ENCODE assay signal across 22 cellular contexts in genomic region chrX:106392346-106392745, GRCh38.
DNase-seq lines count a peak whose midpoint lies in the region; ATAC-seq and TF ChIP-seq lines count a peak whose summit lies in the region.
"Had no signal": no experiment of that assay in that cellular context is flagged by ENCODE, and none has a peak within 500 bp of the region (broad histone marks: within the 10 kb centered on the region; RNA-seq: fewer than 3 reads in every experiment).

No MANE protein-coding gene starts in this region.

- TF ChIP-seq CTCF in neural cell (IDR thresholded peaks at IDR 0.05; ENCODE audit: poor library complexity, severe bottlenecking), result no peak

- H4K20me1 ChIP-seq in neural cell (ENCODE audit: insufficient read depth), result no peaks in the 10 kb centered on the region
- H4K20me1 ChIP-seq: BLaER1 had no signal

- no peak overlapping the region for H2AFZ ChIP-seq in neural cell (ENCODE audit: low read depth, low read length)

- TF ChIP-seq EP300 in neural cell (conservative IDR thresholded peaks at IDR 0.05; ENCODE audit: poor library complexity, severe bottlenecking), result no peak

- H3K79me2 ChIP-seq in neural cell (replicated peaks; ENCODE audit: insufficient read depth, low read length), result no peaks in the 10 kb centered on the region

- no peaks in the 10 kb centered on the region for H3K9me2 ChIP-seq in neural cell (ENCODE audit: insufficient read depth, low read length)

- H3K9ac ChIP-seq in neural cell (ENCODE audit: low read length), result no peak overlapping the region
- H3K9ac ChIP-seq: BLaER1 had no signal

- TF ChIP-seq RAD21 in neural cell (conservative IDR thresholded peaks at IDR 0.05), result no peak

- intact Hi-C loops in left colon (cut with DNase I, micrococcal nuclease), result no loop called here

- no peaks in the 10 kb centered on the region for H3K9me3 ChIP-seq in neural cell (ENCODE audit: low read length)
- H3K9me3 ChIP-seq: BE2C, BLaER1 had no signal

- H3K36me3 Mint-ChIP-seq in activated naive CD4-positive, alpha-beta T cell treated with anti-CD3 and anti-CD28 coated beads, Interleukin-2, amount 50 U/mL, for 72 hours, result no peaks in the 10 kb centered on the region
- H3K36me3 Mint-ChIP-seq: CD14-positive monocyte; CD4-positive, alpha-beta memory T cell; CD4-positive, CD25-positive, alpha-beta regulatory T cell; CD8-positive, alpha-beta memory T cell had no signal

- no peak overlapping the region for H3K27ac Mint-ChIP-seq in activated naive CD4-positive, alpha-beta T cell treated with anti-CD3 and anti-CD28 coated beads, Interleukin-2, amount 50 U/mL, for 72 hours
- H3K27ac Mint-ChIP-seq: CD14-positive monocyte; CD4-positive, alpha-beta memory T cell; CD4-positive, CD25-positive, alpha-beta regulatory T cell; CD8-positive, alpha-beta memory T cell had no signal

- no peaks in the 10 kb centered on the region for H3K36me3 ChIP-seq in neural cell (ENCODE audit: insufficient read depth, low read length)
- H3K36me3 ChIP-seq: BE2C, BLaER1 had no signal

- no peak overlapping the region for H3K4me2 ChIP-seq in neural cell (ENCODE audit: low read length)
- H3K4me2 ChIP-seq: BLaER1 had no signal

- no peaks in the 10 kb centered on the region for H3K9me3 Mint-ChIP-seq in activated naive CD4-positive, alpha-beta T cell treated with anti-CD3 and anti-CD28 coated beads, Interleukin-2, amount 50 U/mL, for 72 hours
- H3K9me3 Mint-ChIP-seq: CD14-positive monocyte; CD4-positive, alpha-beta memory T cell; CD8-positive, alpha-beta memory T cell had no signal

- H3K27me3 ChIP-seq in neural cell (ENCODE audit: insufficient read depth, low read depth, low read length), result no peaks in the 10 kb centered on the region
- H3K27me3 ChIP-seq: BE2C, BLaER1 had no signal

- no peaks in the 10 kb centered on the region for H3F3A ChIP-seq in neural cell (ENCODE audit: insufficient read depth, low read length, poor library complexity, severe bottlenecking)

- peak; percentile 88 for ATAC-seq in left colon
- no peak for ATAC-seq in GM21825 (IDR thresholded peaks at IDR 0.05; ENCODE audit: unreplicated experiment)
- no peak for ATAC-seq in esophagus mucosa
- ATAC-seq in activated naive CD4-positive, alpha-beta T cell treated with anti-CD3 and anti-CD28 coated beads, Interleukin-2, amount 50 U/mL, for 72 hours, result no peak
- ATAC-seq: GM12878 had no signal

- no peak overlapping the region for H3K4me3 ChIP-seq in neural cell (ENCODE audit: low read length)
- H3K4me3 ChIP-seq: BLaER1, GM12878 had no signal

- H3K27ac ChIP-seq in neural cell (ENCODE audit: low read length), result peak overlapping the region; percentile 90
- H3K27ac ChIP-seq: BLaER1 had no signal

- no peak for DNase-seq in left colon
- no peak for DNase-seq in activated naive CD4-positive, alpha-beta T cell treated with anti-CD3 and anti-CD28 coated beads, Interleukin-2, amount 50 U/mL, for 72 hours (ENCODE audit: low spot score in 2 of 2)
- DNase-seq: 8988T; ACHN; BE2C; CD4-positive, alpha-beta memory T cell; CD4-positive, CD25-positive, alpha-beta regulatory T cell; CD8-positive, alpha-beta memory T cell; COR-L47; DMS 273 treated with DMSO at 0.1 percent for 48 hours; DMS153; DMS53; DMS79; DND-41; EL; GDM1 had no signal

TF ChIP-seq in neural cell, 6 proteins besides CTCF, POLR2A, EP300 and RAD21:
- TF ChIP-seq TAF1 (IDR thresholded peaks at IDR 0.05; ENCODE audit: low read depth), result no peak
- TF ChIP-seq REST (IDR thresholded peaks at IDR 0.05; ENCODE audit: borderline replicate concordance), result no peak
- no peak for TF ChIP-seq MXI1 (conservative IDR thresholded peaks at IDR 0.05; ENCODE audit: poor library complexity, severe bottlenecking)
- no peak for TF ChIP-seq POLR2AphosphoS5 (IDR thresholded peaks at IDR 0.05)
- no peak for TF ChIP-seq SMC3 (conservative IDR thresholded peaks at IDR 0.05; ENCODE audit: poor library complexity)
- TF ChIP-seq EZH2 (IDR thresholded peaks at IDR 0.05; ENCODE audit: borderline replicate concordance, insufficient read depth, low read length, poor library complexity, severe bottlenecking), result no peak
